ENCODE assay signal across 20 cellular contexts in genomic region chr10:86698207-86698940, GRCh38. TPM values are rescaled to one million over a fixed set of nuclear protein-coding genes. Genes with fewer than 3 reads are reported as not detected.
A peak's percentile ranks its signal among the peaks of the same experiment; 100 is the strongest.
DNase-seq lines count a peak whose midpoint lies in the region; ATAC-seq, FAIRE-seq and TF ChIP-seq lines count a peak whose summit lies in the region.
"Had no signal": no experiment of that assay in that cellular context is flagged by ENCODE, and none has a peak within 500 bp of the region (broad histone marks: within the 10 kb centered on the region; RNA-seq: fewer than 3 reads in every experiment).

No MANE protein-coding gene starts in this region.

- WGBS in K562 (ENCODE audit: insufficient coverage, low coverage, missing lambda C conversion rate) = 10% methylated on average over 5 of the region's 9 CpGs
- 86% methylated on average over 9 of the region's 9 CpGs for WGBS in hepatocyte (ENCODE audit: low lambda C conversion rate, missing lambda C conversion rate)

- no peak for FAIRE-seq in K562 (lab: Jason Lieb, UNC)

- no peak for TF ChIP-seq POLR2A in K562 (conservative IDR thresholded peaks at IDR 0.05)

- H3K27ac ChIP-seq in K562 (ENCODE audit: extremely low read depth, low read depth, low read length) (no peak overlapping the region), hepatocyte (no peak overlapping the region), skeletal muscle tissue (ENCODE audit: low read depth, low read length) (peak overlapping the region; percentile 7)
- H3K27ac ChIP-seq: 22Rv1, tibial nerve had no signal

- no peaks in the 10 kb centered on the region for H3K9me3 ChIP-seq in K562 (replicated peaks; ENCODE audit: control insufficient read depth, insufficient read depth, low read depth, low read length)
- H3K9me3 ChIP-seq in hepatocyte (ENCODE audit: low read depth) = no peaks in the 10 kb centered on the region
- no peaks in the 10 kb centered on the region for H3K9me3 ChIP-seq in skeletal muscle tissue (ENCODE audit: control insufficient read depth in 3 of 3, low read length in 3 of 3)
- H3K9me3 ChIP-seq: tibial nerve had no signal

- H3K36me3 ChIP-seq in K562 (ENCODE audit: control insufficient read depth, insufficient read depth, low read length) (no peaks in the 10 kb centered on the region), hepatocyte (replicated peaks; ENCODE audit: insufficient read depth, low read depth) (no peaks in the 10 kb centered on the region), skeletal muscle tissue (ENCODE audit: control insufficient read depth in 3 of 3, insufficient read depth in 3 of 3, low read length in 3 of 3) (peaks cover 86 to 88% (median 87%) of the 10 kb centered on the region in 3 donors)
- H3K36me3 ChIP-seq: tibial nerve had no signal

- in situ Hi-C loops in K562 (cut with MboI) = no loop called here

- H2AFZ ChIP-seq in K562 (ENCODE audit: low read depth, low read length) (no peak overlapping the region), hepatocyte (no peak overlapping the region)

- H3K4me1 ChIP-seq in K562 (replicated peaks in 1 of 2; ENCODE audit: control insufficient read depth in 2 of 2, insufficient read depth in 2 of 2, low read length in 2 of 2) (peaks cover 0 to 3% of the 10 kb centered on the region in 2 experiments; a peak in 3 of 5 replicates), hepatocyte (ENCODE audit: insufficient read depth) (peaks cover 3% of the 10 kb centered on the region), skeletal muscle tissue (ENCODE audit: control insufficient read depth in 3 of 3, insufficient read depth in 3 of 3, low read length in 3 of 3) (peaks cover 27 to 86% (median 63%) of the 10 kb centered on the region in 3 donors)

- POLR2A ChIA-PET in K562 (lab: Yijun Ruan, JAX) = no interaction called here

- ATAC-seq in K562 (no peak), GM18873 (IDR thresholded peaks at IDR 0.05; ENCODE audit: low FRiP score, unreplicated experiment) (no peak)
- ATAC-seq: stimulated activated effector memory CD8-positive, alpha-beta T cell treated with anti-CD3 and anti-CD28 coated beads, Interleukin-12 subunit alpha, Interleukin-12 subunit beta, amount 100 ng/mL, for 72 hours had no signal

- no peaks in the 10 kb centered on the region for H4K20me1 ChIP-seq in K562 (replicated peaks; ENCODE audit: control insufficient read depth, insufficient read depth, low read length)
- no peaks in the 10 kb centered on the region for H4K20me1 ChIP-seq in hepatocyte (ENCODE audit: insufficient read depth, poor library complexity, severe bottlenecking)

- H3K4me2 ChIP-seq in K562 (ENCODE audit: insufficient read depth, low read length) (no peak overlapping the region), hepatocyte (no peak overlapping the region)

- BruUV-seq in K562 (replicated peaks; lab: Mats Ljungman, UMichigan) = no TSS peak

- H3K27me3 ChIP-seq in K562 (ENCODE audit: control insufficient read depth in 2 of 2, insufficient read depth in 2 of 2, low read length in 2 of 2) = peaks cover 0 to 22% of the 10 kb centered on the region in 2 experiments; a peak in 2 of 5 replicates
- H3K27me3 ChIP-seq in hepatocyte = no peaks in the 10 kb centered on the region
- H3K27me3 ChIP-seq in skeletal muscle tissue (ENCODE audit: control insufficient read depth in 3 of 3, insufficient read depth in 3 of 3, low read length in 3 of 3) = no peaks in the 10 kb centered on the region
- H3K27me3 ChIP-seq: tibial nerve had no signal

- H3K9me2 ChIP-seq in hepatocyte (replicated peaks; ENCODE audit: insufficient read depth) = no peaks in the 10 kb centered on the region

- intact Hi-C loops in K562 (cut with micrococcal nuclease) = no loop called here

- no peak overlapping the region for H3K4me3 ChIP-seq in K562
- no peak overlapping the region for H3K4me3 ChIP-seq in hepatocyte
- H3K4me3 ChIP-seq in skeletal muscle tissue (ENCODE audit: low read length in 3 of 3) = no peak overlapping the region
- H3K4me3 ChIP-seq: tibial nerve had no signal

- TF ChIP-seq EP300 in K562 (IDR thresholded peaks at IDR 0.05; ENCODE audit: low read length) = no peak

- TF ChIP-seq CTCF in K562 (IDR thresholded peaks at IDR 0.05 in 2 of 3, conservative IDR thresholded peaks at IDR 0.05 in 1 of 3; ENCODE audit: insufficient read depth in 2 of 3, low read depth in 1 of 3, low read length in 3 of 3) = peak; percentile 28 to 31 (median 29); a peak in 3 of 6 replicates
- TF ChIP-seq CTCF in hepatocyte (IDR thresholded peaks at IDR 0.05; ENCODE audit: poor library complexity) = peak; percentile 8

- H3K9me1 ChIP-seq in K562 (ENCODE audit: control insufficient read depth, insufficient read depth, low read length) = peaks cover 3% of the 10 kb centered on the region

- peak; percentile 28 for DNase-seq in DMS53 (lab: John Stamatoyannopoulos, UW)
- no peak for DNase-seq in DMS53 treated with DMSO at 0.1 percent for 48 hours (lab: John Stamatoyannopoulos, UW; ENCODE audit: unreplicated experiment)
- DNase-seq in K562 (ENCODE audit: extremely low read depth in 1 of 4, low spot score in 3 of 4) = no peak
- no peak for DNase-seq in hepatocyte (ENCODE audit: low spot score)
- no peak for DNase-seq in NCI-H82 treated with DMSO at 0.1 percent for 48 hours (lab: John Stamatoyannopoulos, UW; ENCODE audit: unreplicated experiment)
- no peak for DNase-seq in NCI-H446 (lab: John Stamatoyannopoulos, UW)
- DNase-seq: activated CD4-positive, alpha-beta T cell treated with anti-CD3 and anti-CD28 coated beads for 1 hour; activated CD8-positive, alpha-beta memory T cell treated with anti-CD3 and anti-CD28 coated beads, Interleukin-2, amount 50 U/mL, for 4 hours; activated gamma-delta T cell treated with Interleukin-2 at 50 U/mL for 16 hours; anterior cingulate cortex; C1 segment of cervical spinal cord; DND-41; NCI-H1105 treated with DMSO at 0.1 percent for 48 hours; NCI-H82; SHP77 had no signal

- H3K9ac ChIP-seq in K562 (ENCODE audit: insufficient read depth in 1 of 2, low read depth in 2 of 2, low read length in 2 of 2) = no peak overlapping the region
- peak overlapping the region in 1 of 3 donors; percentile 25 for H3K9ac ChIP-seq in skeletal muscle tissue (ENCODE audit: low read depth in 1 of 3, low read length in 3 of 3)

- CTCF ChIA-PET in K562 (lab: Yijun Ruan, JAX; ENCODE audit: low intra/inter-chr PET ratio) = interaction anchor here (0.6 to 0.7 kb wide), 2 partner anchors 14 to 201 kb away, joined by 3 to 4 read pairs; no protein-coding TSS in a partner anchor

- peak in 1 of 2 experiments; percentile 32; a peak in 1 of 4 replicates for TF ChIP-seq RAD21 in K562 (CRISPR knock-in tag; conservative IDR thresholded peaks at IDR 0.05 in 1 of 2, IDR thresholded peaks at IDR 0.05 in 1 of 2)

- no peaks in the 10 kb centered on the region for H3K79me2 ChIP-seq in K562 (ENCODE audit: control insufficient read depth, insufficient read depth, low read length)
- H3K79me2 ChIP-seq in hepatocyte = no peaks in the 10 kb centered on the region

RNA-seq across cellular contexts. Expression of gene LDB3, which starts 30.1 kb away (rescaled TPM):
- total RNA-seq in K562 (2011; cell fraction: chromatin; rRNA removed; ENCODE audit: low replicate concordance) = not detected in 2 replicates
- total RNA-seq in K562 (2011; cell fraction: nucleolus; rRNA removed) = not detected in 2 replicates
- not detected in 2 replicates for total RNA-seq in K562 (2011; cell fraction: nucleoplasm; rRNA removed)
- total RNA-seq in K562 (2014; rRNA removed) (not detected in 2 replicates), K562 (2014; rRNA removed; fragmentation: Illumina TruSeq; extraction: Trizol) (not detected in 2 replicates), K562 (2015; rRNA removed; fragmentation: Illumina TruSeq; extraction: Trizol) (not detected in 2 replicates), K562 (2021) (not detected in 2 replicates), hepatocyte (0.12 TPM in 1 of 2 replicates, not detected in the other), skeletal muscle tissue (87.7 TPM)
- polyA plus RNA-seq in K562 (2011; rRNA removed) (not detected in 2 replicates), K562 (2014; fragmentation: Illumina TruSeq; extraction: Trizol) (not detected in 2 replicates), K562 (2014; fragmentation: Nextera tagmentation; extraction: Ambion mirVana) (not detected), K562 (2014; rRNA removed) (0.03 TPM in 1 of 2 replicates, not detected in the other), hepatocyte (0.31 and 0.43 TPM in 2 replicates)
- 0.03 TPM in 1 of 2 replicates, not detected in the other for polyA plus RNA-seq in K562 (2011; cell fraction: cytosol; rRNA removed)
- polyA plus RNA-seq in K562 (2011; cell fraction: nucleus; rRNA removed) = not detected in 2 replicates
- polyA plus RNA-seq in K562 (2012) = 0.06 and 0.12 TPM in 2 replicates
- polyA minus RNA-seq in K562 (2011; rRNA and poly(A)+ RNA removed) = not detected in 2 replicates
- not detected in 2 replicates for polyA minus RNA-seq in K562 (2011; cell fraction: cytosol; rRNA and poly(A)+ RNA removed)
- not detected in 2 replicates for polyA minus RNA-seq in K562 (2011; cell fraction: nucleus; rRNA and poly(A)+ RNA removed)

RNA-seq across cellular contexts. Expression of gene OPN4, which starts 44.0 kb away (rescaled TPM):
- not detected in 2 replicates for total RNA-seq in K562 (2011; cell fraction: chromatin; rRNA removed; ENCODE audit: low replicate concordance)
- not detected in 2 replicates for total RNA-seq in K562 (2011; cell fraction: nucleolus; rRNA removed)
- not detected in 2 replicates for total RNA-seq in K562 (2011; cell fraction: nucleoplasm; rRNA removed)
- total RNA-seq in K562 (2014; rRNA removed) (not detected in 2 replicates), K562 (2014; rRNA removed; fragmentation: Illumina TruSeq; extraction: Trizol) (not detected in 2 replicates), K562 (2015; rRNA removed; fragmentation: Illumina TruSeq; extraction: Trizol) (not detected in 2 replicates), K562 (2021) (not detected in 2 replicates), hepatocyte (not detected in 2 replicates), skeletal muscle tissue (not detected)
- polyA plus RNA-seq in K562 (2011; rRNA removed) (not detected in 2 replicates), K562 (2014; fragmentation: Illumina TruSeq; extraction: Trizol) (not detected in 2 replicates), K562 (2014; fragmentation: Nextera tagmentation; extraction: Ambion mirVana) (not detected), K562 (2014; rRNA removed) (not detected in 2 replicates), hepatocyte (not detected in 2 replicates)
- polyA plus RNA-seq in K562 (2011; cell fraction: cytosol; rRNA removed) = not detected in 2 replicates
- polyA plus RNA-seq in K562 (2011; cell fraction: nucleus; rRNA removed) = not detected in 2 replicates
- polyA plus RNA-seq in K562 (2012) = not detected in 2 replicates
- polyA minus RNA-seq in K562 (2011; rRNA and poly(A)+ RNA removed) = not detected in 2 replicates
- not detected in 2 replicates for polyA minus RNA-seq in K562 (2011; cell fraction: cytosol; rRNA and poly(A)+ RNA removed)
- not detected in 2 replicates for polyA minus RNA-seq in K562 (2011; cell fraction: nucleus; rRNA and poly(A)+ RNA removed)

RNA-seq across cellular contexts. Expression of gene BMPR1A, which starts 58.0 kb away (rescaled TPM):
- total RNA-seq in K562 (2011; cell fraction: chromatin; rRNA removed; ENCODE audit: low replicate concordance) = 13.1 and 30.9 TPM in 2 replicates
- 5.5 and 9.3 TPM in 2 replicates for total RNA-seq in K562 (2011; cell fraction: nucleolus; rRNA removed)
- total RNA-seq in K562 (2011; cell fraction: nucleoplasm; rRNA removed) = 16.1 and 21.3 TPM in 2 replicates
- total RNA-seq in K562 (2014; rRNA removed) (6.8 and 7.0 TPM in 2 replicates), K562 (2014; rRNA removed; fragmentation: Illumina TruSeq; extraction: Trizol) (15.3 and 20.0 TPM in 2 replicates), K562 (2015; rRNA removed; fragmentation: Illumina TruSeq; extraction: Trizol) (16.7 and 17.5 TPM in 2 replicates), K562 (2021) (14.2 and 15.6 TPM in 2 replicates), hepatocyte (58.0 and 58.7 TPM in 2 replicates), skeletal muscle tissue (42.3 TPM)
- polyA plus RNA-seq in K562 (2011; rRNA removed) (8.6 and 9.7 TPM in 2 replicates), K562 (2014; fragmentation: Illumina TruSeq; extraction: Trizol) (8.9 and 9.1 TPM in 2 replicates), K562 (2014; fragmentation: Nextera tagmentation; extraction: Ambion mirVana) (1 to 10 TPM; 1.6 to 1.9 TPM), K562 (2014; rRNA removed) (5.8 and 7.4 TPM in 2 replicates), hepatocyte (13.9 and 25.1 TPM in 2 replicates)
- polyA plus RNA-seq in K562 (2011; cell fraction: cytosol; rRNA removed) = 2.1 and 4.3 TPM in 2 replicates
- 3.5 and 5.3 TPM in 2 replicates for polyA plus RNA-seq in K562 (2011; cell fraction: nucleus; rRNA removed)
- 7.6 and 7.8 TPM in 2 replicates for polyA plus RNA-seq in K562 (2012)
- polyA minus RNA-seq in K562 (2011; rRNA and poly(A)+ RNA removed) = 34.1 and 45.2 TPM in 2 replicates
- 7.3 and 9.7 TPM in 2 replicates for polyA minus RNA-seq in K562 (2011; cell fraction: cytosol; rRNA and poly(A)+ RNA removed)
- 3.6 and 10.4 TPM in 2 replicates for polyA minus RNA-seq in K562 (2011; cell fraction: nucleus; rRNA and poly(A)+ RNA removed)

Comparison
In these comparisons a context has a peak if more than half of its experiments do, and no peak if none do; other contexts are left out.
1. RNA of gene LDB3, which starts 30.1 kb away (total RNA-seq): 87.7 TPM in skeletal muscle tissue (single experiment); not detected in K562 and 0.12 TPM in hepatocyte; every median in the first group is over 10 times any median in the second.